8 cellular contexts compared by ENCODE assay signal in genomic region chr10:67520924-67521520, GRCh38.
DNase-seq lines count a peak whose midpoint lies in the region; ATAC-seq and TF ChIP-seq lines count a peak whose summit lies in the region.

No MANE protein-coding gene starts in this region.

- H3K4me1 Mint-ChIP-seq in activated T-helper 17 cell treated with anti-CD3 and anti-CD28 coated beads, Interleukin-2, amount 50 U/mL, for 72 hours: peaks cover 9% of the 10 kb centered on the region

- peak overlapping the region; percentile 43 for H3K4me3 Mint-ChIP-seq in activated T-helper 17 cell treated with anti-CD3 and anti-CD28 coated beads, Interleukin-2, amount 50 U/mL, for 72 hours

- no peak overlapping the region for H3K27ac ChIP-seq in psoas muscle

- TF ChIP-seq CTCF in psoas muscle (IDR thresholded peaks at IDR 0.05): peak; percentile 78

- H3K4me1 ChIP-seq in psoas muscle: no peaks in the 10 kb centered on the region

- peaks cover 0 to 6% of the 10 kb centered on the region in 2 donors for H3K36me3 ChIP-seq in psoas muscle (ENCODE audit: insufficient read depth in 1 of 2, low read depth in 1 of 2)

- DNase-seq in DMS 273 (lab: John Stamatoyannopoulos, UW; ENCODE audit: unreplicated experiment): peak; percentile 64
- DNase-seq in NCI-H748 (lab: John Stamatoyannopoulos, UW; ENCODE audit: unreplicated experiment): peak; percentile 60
- DNase-seq in Right ventricle myocardium superior: no peak
- no peak for DNase-seq in psoas muscle
- DNase-seq in NCI-H128 (lab: John Stamatoyannopoulos, UW; ENCODE audit: unreplicated experiment): no peak

- H3K27ac Mint-ChIP-seq in activated T-helper 17 cell treated with anti-CD3 and anti-CD28 coated beads, Interleukin-2, amount 50 U/mL, for 72 hours: peak overlapping the region; percentile 29

- H3K9me3 Mint-ChIP-seq in activated T-helper 17 cell treated with anti-CD3 and anti-CD28 coated beads, Interleukin-2, amount 50 U/mL, for 72 hours: no peaks in the 10 kb centered on the region

- H3K4me3 ChIP-seq in psoas muscle: no peak overlapping the region

- H3K27me3 Mint-ChIP-seq in activated T-helper 17 cell treated with anti-CD3 and anti-CD28 coated beads, Interleukin-2, amount 50 U/mL, for 72 hours: no peaks in the 10 kb centered on the region

- no peaks in the 10 kb centered on the region for H3K9me3 ChIP-seq in psoas muscle

- intact Hi-C loops in Right ventricle myocardium superior (cut with DNase I) (no loop called here), psoas muscle (cut with DNase I) (no loop called here)

- ATAC-seq in GM18870 (IDR thresholded peaks at IDR 0.05; ENCODE audit: unreplicated experiment): peak; percentile 79
- peak; percentile 66 for ATAC-seq in HG03097 (IDR thresholded peaks at IDR 0.05; ENCODE audit: low FRiP score, unreplicated experiment)
- ATAC-seq in activated T-helper 17 cell treated with anti-CD3 and anti-CD28 coated beads, Interleukin-2, amount 50 U/mL, for 72 hours (replicated peaks): peak; percentile 82
- peak; percentile 79 for ATAC-seq in Right ventricle myocardium superior (ENCODE audit: poor library complexity)
- ATAC-seq in psoas muscle: peak; percentile 73 to 95 (median 80)

- WGBS in psoas muscle, 3 donors: 4 to 6% (median 4%) methylated on average over 5 of the region's 5 CpGs

- H3K36me3 Mint-ChIP-seq in activated T-helper 17 cell treated with anti-CD3 and anti-CD28 coated beads, Interleukin-2, amount 50 U/mL, for 72 hours (ENCODE audit: low read depth): no peaks in the 10 kb centered on the region

- no peaks in the 10 kb centered on the region for H3K27me3 ChIP-seq in psoas muscle (ENCODE audit: insufficient read depth in 3 of 3, low read length in 2 of 3)

Comparison
In these comparisons a context has a peak if more than half of its experiments do, and no peak if none do; other contexts are left out.
1. DNase-seq: peak in DMS 273 (single experiment) and NCI-H748 (single experiment); none in Right ventricle myocardium superior (single experiment), psoas muscle (0 of 2) and NCI-H128 (single experiment).
2. Peak in every context shown above with its lines, with median percentiles within 50 percentile points of each other: ATAC-seq.